1 cellular context compared by ENCODE assay signal in the genomic region with DNA sequence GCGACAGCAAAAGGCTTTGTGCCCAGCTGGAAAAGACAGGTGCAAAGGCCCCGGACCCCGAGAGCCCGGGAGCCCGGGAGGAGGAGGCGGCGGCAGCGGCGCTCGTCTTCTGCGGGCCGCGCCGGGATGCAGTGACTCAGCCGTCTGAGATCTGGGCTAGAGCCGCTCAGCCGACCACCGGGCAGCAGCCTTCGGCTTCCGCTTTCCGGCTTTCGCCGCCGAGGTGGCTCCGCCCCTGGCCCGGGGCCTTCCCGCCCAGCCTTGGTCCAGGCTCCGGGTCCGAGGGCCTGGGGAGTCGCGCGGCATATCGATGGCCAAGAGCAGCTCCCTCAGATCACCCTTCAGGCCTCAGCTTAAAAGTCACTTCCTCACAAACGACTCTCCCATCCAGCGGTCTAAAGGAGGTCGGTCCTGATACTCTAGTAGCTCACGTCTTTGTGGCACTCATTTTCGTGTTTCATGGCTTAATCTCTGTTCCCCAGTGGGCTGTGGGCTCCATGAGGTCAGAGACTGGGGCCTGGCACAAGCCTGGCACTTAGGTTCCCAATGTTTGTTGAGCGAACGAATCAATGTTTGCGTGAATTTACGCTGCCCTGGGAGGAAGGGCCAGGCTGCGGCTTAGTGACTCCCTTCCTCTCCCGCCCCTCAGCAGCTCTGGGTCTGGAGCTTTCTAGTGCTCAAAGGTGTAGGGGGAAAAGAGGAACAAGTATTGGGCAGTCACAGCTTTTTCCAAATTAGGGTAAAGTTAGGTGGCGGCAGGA.
TF ChIP-seq lines count a peak whose summit lies in the region.

A gene (minus strand): TSS at position 146 of the 761 bp plus-strand sequence. CDS start 783 bp downstream, outside the sequence.

TF ChIP-seq in GM12878, 131 proteins besides CTCF, POLR2A, EP300 and RAD21 (continued from another document and continues in another):
- TF ChIP-seq, protein P1, sequence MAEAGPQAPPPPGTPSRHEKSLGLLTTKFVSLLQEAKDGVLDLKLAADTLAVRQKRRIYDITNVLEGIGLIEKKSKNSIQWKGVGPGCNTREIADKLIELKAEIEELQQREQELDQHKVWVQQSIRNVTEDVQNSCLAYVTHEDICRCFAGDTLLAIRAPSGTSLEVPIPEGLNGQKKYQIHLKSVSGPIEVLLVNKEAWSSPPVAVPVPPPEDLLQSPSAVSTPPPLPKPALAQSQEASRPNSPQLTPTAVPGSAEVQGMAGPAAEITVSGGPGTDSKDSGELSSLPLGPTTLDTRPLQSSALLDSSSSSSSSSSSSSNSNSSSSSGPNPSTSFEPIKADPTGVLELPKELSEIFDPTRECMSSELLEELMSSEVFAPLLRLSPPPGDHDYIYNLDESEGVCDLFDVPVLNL (IDR thresholded peaks at IDR 0.05; ENCODE audit: low read depth, low read length) = no peak
- TF ChIP-seq, protein P2, sequence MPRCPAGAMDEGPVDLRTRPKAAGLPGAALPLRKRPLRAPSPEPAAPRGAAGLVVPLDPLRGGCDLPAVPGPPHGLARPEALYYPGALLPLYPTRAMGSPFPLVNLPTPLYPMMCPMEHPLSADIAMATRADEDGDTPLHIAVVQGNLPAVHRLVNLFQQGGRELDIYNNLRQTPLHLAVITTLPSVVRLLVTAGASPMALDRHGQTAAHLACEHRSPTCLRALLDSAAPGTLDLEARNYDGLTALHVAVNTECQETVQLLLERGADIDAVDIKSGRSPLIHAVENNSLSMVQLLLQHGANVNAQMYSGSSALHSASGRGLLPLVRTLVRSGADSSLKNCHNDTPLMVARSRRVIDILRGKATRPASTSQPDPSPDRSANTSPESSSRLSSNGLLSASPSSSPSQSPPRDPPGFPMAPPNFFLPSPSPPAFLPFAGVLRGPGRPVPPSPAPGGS (IDR thresholded peaks at IDR 0.05; ENCODE audit: borderline replicate concordance, insufficient read depth, low read depth, low read length, poor library complexity, severe bottlenecking) = no peak
- TF ChIP-seq POU2F2 (IDR thresholded peaks at IDR 0.05; ENCODE audit: borderline replicate concordance, low read depth, low read length) = 0 out of 3 replicates have a peak, but pooled peaks have one; percentile 24
- TF ChIP-seq, protein P3, sequence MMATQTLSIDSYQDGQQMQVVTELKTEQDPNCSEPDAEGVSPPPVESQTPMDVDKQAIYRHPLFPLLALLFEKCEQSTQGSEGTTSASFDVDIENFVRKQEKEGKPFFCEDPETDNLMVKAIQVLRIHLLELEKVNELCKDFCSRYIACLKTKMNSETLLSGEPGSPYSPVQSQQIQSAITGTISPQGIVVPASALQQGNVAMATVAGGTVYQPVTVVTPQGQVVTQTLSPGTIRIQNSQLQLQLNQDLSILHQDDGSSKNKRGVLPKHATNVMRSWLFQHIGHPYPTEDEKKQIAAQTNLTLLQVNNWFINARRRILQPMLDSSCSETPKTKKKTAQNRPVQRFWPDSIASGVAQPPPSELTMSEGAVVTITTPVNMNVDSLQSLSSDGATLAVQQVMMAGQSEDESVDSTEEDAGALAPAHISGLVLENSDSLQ (IDR thresholded peaks at IDR 0.05) = peak; percentile 41; the same call in 1 of the 2 replicates
- no peak for TF ChIP-seq PAX5 (IDR thresholded peaks at IDR 0.05; ENCODE audit: borderline replicate concordance, low read depth, low read length)
- TF ChIP-seq, protein P4, sequence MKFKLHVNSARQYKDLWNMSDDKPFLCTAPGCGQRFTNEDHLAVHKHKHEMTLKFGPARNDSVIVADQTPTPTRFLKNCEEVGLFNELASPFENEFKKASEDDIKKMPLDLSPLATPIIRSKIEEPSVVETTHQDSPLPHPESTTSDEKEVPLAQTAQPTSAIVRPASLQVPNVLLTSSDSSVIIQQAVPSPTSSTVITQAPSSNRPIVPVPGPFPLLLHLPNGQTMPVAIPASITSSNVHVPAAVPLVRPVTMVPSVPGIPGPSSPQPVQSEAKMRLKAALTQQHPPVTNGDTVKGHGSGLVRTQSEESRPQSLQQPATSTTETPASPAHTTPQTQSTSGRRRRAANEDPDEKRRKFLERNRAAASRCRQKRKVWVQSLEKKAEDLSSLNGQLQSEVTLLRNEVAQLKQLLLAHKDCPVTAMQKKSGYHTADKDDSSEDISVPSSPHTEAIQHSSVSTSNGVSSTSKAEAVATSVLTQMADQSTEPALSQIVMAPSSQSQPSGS (IDR thresholded peaks at IDR 0.05; ENCODE audit: low read length) = peak; percentile 24; the same call in 1 of the 2 replicates
- peak; percentile 12; the same call in 1 of the 2 replicates for TF ChIP-seq BACH1 (IDR thresholded peaks at IDR 0.05; ENCODE audit: borderline replicate concordance)
- TF ChIP-seq, protein P5, sequence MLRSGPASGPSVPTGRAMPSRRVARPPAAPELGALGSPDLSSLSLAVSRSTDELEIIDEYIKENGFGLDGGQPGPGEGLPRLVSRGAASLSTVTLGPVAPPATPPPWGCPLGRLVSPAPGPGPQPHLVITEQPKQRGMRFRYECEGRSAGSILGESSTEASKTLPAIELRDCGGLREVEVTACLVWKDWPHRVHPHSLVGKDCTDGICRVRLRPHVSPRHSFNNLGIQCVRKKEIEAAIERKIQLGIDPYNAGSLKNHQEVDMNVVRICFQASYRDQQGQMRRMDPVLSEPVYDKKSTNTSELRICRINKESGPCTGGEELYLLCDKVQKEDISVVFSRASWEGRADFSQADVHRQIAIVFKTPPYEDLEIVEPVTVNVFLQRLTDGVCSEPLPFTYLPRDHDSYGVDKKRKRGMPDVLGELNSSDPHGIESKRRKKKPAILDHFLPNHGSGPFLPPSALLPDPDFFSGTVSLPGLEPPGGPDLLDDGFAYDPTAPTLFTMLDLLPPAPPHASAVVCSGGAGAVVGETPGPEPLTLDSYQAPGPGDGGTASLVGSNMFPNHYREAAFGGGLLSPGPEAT (IDR thresholded peaks at IDR 0.05; ENCODE audit: low read depth) = peak; percentile 56; the same call in 1 of the 2 replicates
- TF ChIP-seq DPF2 (IDR thresholded peaks at IDR 0.05) = peak; percentile 81; the same call in 1 of the 2 replicates
- peak; percentile 61 for TF ChIP-seq IKZF1 (conservative IDR thresholded peaks at IDR 0.05)
- TF ChIP-seq PAX8 (IDR thresholded peaks at IDR 0.05) = no peak; the same call in 1 of the 2 replicates
- TF ChIP-seq, protein P6, sequence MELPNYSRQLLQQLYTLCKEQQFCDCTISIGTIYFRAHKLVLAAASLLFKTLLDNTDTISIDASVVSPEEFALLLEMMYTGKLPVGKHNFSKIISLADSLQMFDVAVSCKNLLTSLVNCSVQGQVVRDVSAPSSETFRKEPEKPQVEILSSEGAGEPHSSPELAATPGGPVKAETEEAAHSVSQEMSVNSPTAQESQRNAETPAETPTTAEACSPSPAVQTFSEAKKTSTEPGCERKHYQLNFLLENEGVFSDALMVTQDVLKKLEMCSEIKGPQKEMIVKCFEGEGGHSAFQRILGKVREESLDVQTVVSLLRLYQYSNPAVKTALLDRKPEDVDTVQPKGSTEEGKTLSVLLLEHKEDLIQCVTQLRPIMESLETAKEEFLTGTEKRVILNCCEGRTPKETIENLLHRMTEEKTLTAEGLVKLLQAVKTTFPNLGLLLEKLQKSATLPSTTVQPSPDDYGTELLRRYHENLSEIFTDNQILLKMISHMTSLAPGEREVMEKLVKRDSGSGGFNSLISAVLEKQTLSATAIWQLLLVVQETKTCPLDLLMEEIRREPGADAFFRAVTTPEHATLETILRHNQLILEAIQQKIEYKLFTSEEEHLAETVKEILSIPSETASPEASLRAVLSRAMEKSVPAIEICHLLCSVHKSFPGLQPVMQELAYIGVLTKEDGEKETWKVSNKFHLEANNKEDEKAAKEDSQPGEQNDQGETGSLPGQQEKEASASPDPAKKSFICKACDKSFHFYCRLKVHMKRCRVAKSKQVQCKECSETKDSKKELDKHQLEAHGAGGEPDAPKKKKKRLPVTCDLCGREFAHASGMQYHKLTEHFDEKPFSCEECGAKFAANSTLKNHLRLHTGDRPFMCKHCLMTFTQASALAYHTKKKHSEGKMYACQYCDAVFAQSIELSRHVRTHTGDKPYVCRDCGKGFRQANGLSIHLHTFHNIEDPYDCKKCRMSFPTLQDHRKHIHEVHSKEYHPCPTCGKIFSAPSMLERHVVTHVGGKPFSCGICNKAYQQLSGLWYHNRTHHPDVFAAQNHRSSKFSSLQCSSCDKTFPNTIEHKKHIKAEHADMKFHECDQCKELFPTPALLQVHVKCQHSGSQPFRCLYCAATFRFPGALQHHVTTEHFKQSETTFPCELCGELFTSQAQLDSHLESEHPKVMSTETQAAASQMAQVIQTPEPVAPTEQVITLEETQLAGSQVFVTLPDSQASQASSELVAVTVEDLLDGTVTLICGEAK (IDR thresholded peaks at IDR 0.05; ENCODE audit: borderline replicate concordance) = peak; percentile 47; the same call in 1 of the 2 replicates
- no peak for TF ChIP-seq SUZ12 (IDR thresholded peaks at IDR 0.05; ENCODE audit: unreplicated experiment)
- TF ChIP-seq, protein P7, sequence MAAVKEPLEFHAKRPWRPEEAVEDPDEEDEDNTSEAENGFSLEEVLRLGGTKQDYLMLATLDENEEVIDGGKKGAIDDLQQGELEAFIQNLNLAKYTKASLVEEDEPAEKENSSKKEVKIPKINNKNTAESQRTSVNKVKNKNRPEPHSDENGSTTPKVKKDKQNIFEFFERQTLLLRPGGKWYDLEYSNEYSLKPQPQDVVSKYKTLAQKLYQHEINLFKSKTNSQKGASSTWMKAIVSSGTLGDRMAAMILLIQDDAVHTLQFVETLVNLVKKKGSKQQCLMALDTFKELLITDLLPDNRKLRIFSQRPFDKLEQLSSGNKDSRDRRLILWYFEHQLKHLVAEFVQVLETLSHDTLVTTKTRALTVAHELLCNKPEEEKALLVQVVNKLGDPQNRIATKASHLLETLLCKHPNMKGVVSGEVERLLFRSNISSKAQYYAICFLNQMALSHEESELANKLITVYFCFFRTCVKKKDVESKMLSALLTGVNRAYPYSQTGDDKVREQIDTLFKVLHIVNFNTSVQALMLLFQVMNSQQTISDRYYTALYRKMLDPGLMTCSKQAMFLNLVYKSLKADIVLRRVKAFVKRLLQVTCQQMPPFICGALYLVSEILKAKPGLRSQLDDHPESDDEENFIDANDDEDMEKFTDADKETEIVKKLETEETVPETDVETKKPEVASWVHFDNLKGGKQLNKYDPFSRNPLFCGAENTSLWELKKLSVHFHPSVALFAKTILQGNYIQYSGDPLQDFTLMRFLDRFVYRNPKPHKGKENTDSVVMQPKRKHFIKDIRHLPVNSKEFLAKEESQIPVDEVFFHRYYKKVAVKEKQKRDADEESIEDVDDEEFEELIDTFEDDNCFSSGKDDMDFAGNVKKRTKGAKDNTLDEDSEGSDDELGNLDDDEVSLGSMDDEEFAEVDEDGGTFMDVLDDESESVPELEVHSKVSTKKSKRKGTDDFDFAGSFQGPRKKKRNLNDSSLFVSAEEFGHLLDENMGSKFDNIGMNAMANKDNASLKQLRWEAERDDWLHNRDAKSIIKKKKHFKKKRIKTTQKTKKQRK (IDR thresholded peaks at IDR 0.05; ENCODE audit: low read depth, low read length) = no peak
- no peak for TF ChIP-seq FOXM1 (IDR thresholded peaks at IDR 0.05; ENCODE audit: low read depth, low read length)
- no peak for TF ChIP-seq YBX1 (IDR thresholded peaks at IDR 0.05)
- TF ChIP-seq TCF7 (IDR thresholded peaks at IDR 0.05; ENCODE audit: borderline replicate concordance) = no peak
- TF ChIP-seq BHLHE40 (IDR thresholded peaks at IDR 0.05; ENCODE audit: borderline replicate concordance in 1 of 2, low read depth in 2 of 2, low read length in 1 of 2) = 0 out of 4 replicates have a peak, but pooled peaks of 1 of the 2 experiments have one; percentile 55
- TF ChIP-seq, protein P8, sequence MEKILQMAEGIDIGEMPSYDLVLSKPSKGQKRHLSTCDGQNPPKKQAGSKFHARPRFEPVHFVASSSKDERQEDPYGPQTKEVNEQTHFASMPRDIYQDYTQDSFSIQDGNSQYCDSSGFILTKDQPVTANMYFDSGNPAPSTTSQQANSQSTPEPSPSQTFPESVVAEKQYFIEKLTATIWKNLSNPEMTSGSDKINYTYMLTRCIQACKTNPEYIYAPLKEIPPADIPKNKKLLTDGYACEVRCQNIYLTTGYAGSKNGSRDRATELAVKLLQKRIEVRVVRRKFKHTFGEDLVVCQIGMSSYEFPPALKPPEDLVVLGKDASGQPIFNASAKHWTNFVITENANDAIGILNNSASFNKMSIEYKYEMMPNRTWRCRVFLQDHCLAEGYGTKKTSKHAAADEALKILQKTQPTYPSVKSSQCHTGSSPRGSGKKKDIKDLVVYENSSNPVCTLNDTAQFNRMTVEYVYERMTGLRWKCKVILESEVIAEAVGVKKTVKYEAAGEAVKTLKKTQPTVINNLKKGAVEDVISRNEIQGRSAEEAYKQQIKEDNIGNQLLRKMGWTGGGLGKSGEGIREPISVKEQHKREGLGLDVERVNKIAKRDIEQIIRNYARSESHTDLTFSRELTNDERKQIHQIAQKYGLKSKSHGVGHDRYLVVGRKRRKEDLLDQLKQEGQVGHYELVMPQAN (conservative IDR thresholded peaks at IDR 0.05) = no peak; the same call in none of the 2 replicates
- TF ChIP-seq RB1 (IDR thresholded peaks at IDR 0.05; ENCODE audit: borderline replicate concordance) = no peak; the same call in 1 of the 2 replicates
- TF ChIP-seq ASH2L (IDR thresholded peaks at IDR 0.05; ENCODE audit: borderline replicate concordance, low read depth) = no peak
- peak; percentile 31 for TF ChIP-seq MTA2 (IDR thresholded peaks at IDR 0.05; ENCODE audit: low read depth)
- no peak for TF ChIP-seq MEF2B (IDR thresholded peaks at IDR 0.05; ENCODE audit: partially characterized antibody, poor library complexity, severe bottlenecking)
- TF ChIP-seq NFYA (IDR thresholded peaks at IDR 0.05; ENCODE audit: borderline replicate concordance, low read depth, low read length) = no peak
- TF ChIP-seq SP1 (IDR thresholded peaks at IDR 0.05; ENCODE audit: low read depth, low read length) = no peak
- TF ChIP-seq MYC (IDR thresholded peaks at IDR 0.05; ENCODE audit: insufficient read depth, insufficient read length, insufficient replicate concordance, low read length, severe bottlenecking) = no peak
- 0 out of 2 replicates have a peak, but pooled peaks have one; percentile 73 for TF ChIP-seq HDGF (IDR thresholded peaks at IDR 0.05)
- peak; percentile 76; the same call in 1 of the 2 replicates for TF ChIP-seq NR2F1 (conservative IDR thresholded peaks at IDR 0.05)
- no peak for TF ChIP-seq FOS (IDR thresholded peaks at IDR 0.05; ENCODE audit: borderline replicate concordance, extremely low read depth, insufficient read length)
- TF ChIP-seq, protein P9, sequence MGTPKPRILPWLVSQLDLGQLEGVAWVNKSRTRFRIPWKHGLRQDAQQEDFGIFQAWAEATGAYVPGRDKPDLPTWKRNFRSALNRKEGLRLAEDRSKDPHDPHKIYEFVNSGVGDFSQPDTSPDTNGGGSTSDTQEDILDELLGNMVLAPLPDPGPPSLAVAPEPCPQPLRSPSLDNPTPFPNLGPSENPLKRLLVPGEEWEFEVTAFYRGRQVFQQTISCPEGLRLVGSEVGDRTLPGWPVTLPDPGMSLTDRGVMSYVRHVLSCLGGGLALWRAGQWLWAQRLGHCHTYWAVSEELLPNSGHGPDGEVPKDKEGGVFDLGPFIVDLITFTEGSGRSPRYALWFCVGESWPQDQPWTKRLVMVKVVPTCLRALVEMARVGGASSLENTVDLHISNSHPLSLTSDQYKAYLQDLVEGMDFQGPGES (IDR thresholded peaks at IDR 0.05) = no peak
- TF ChIP-seq IKZF2 (IDR thresholded peaks at IDR 0.05) = peak; percentile 71 to 72
- no peak for TF ChIP-seq JUNB (IDR thresholded peaks at IDR 0.05)
- TF ChIP-seq TAF1 (IDR thresholded peaks at IDR 0.05; ENCODE audit: borderline replicate concordance, low read depth, low read length) = peak; percentile 73; the same call in 1 of the 2 replicates
- TF ChIP-seq NRF1 (conservative IDR thresholded peaks at IDR 0.05; ENCODE audit: low read depth, low read length) = no peak
- peak; percentile 84 for TF ChIP-seq POLR2AphosphoS2 (IDR thresholded peaks at IDR 0.05; ENCODE audit: low read depth, low read length)
